Comparison of ENCODE assay signal across 8 cellular contexts in the genomic region with DNA sequence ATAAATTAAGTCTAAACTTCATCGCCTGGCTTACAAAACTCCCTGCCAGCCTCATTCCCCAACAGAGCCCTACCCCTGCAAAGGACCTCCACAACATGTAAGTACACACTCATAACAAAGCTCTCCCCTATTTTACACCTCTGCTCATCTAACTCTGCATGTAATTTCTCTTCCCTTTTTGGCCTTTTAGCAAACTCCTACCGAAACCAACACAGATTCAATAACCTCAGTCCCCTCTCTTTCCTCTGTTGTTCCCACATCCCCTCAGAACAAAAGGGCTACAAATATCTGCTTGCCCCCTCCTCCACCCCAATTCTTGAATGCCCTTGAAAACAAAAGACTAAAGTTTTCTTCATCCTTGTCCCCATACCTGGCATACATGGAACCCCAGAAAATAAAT. TPM values are rescaled to one million over a fixed set of nuclear protein-coding genes. Genes with fewer than 3 reads are reported as not detected.
DNase-seq lines count a peak whose midpoint lies in the region; ATAC-seq and TF ChIP-seq lines count a peak whose summit lies in the region.

No MANE protein-coding gene starts in this region.

- peak overlapping the region; percentile 81 for H3K27ac ChIP-seq in muscle layer of colon (ENCODE audit: low read depth, low read length)

- DNase-seq in AG09309 (ENCODE audit: low read depth) (no peak), DMS153 (lab: John Stamatoyannopoulos, UW) (no peak), HuH-7 (ENCODE audit: low spot score) (no peak), foreskin melanocyte (no peak)

- H3K36me3 Mint-ChIP-seq in brain = peaks cover 35% of the 10 kb centered on the region

- H3K27me3 ChIP-seq in muscle layer of colon (ENCODE audit: control insufficient read depth in 1 of 2, insufficient read depth in 2 of 2, low read length in 2 of 2) = no peaks in the 10 kb centered on the region

- peak overlapping the region; percentile 86 to 99 (median 91) for H3K4me3 Mint-ChIP-seq in brain

- H3K9me3 Mint-ChIP-seq in brain = peaks cover 0 to 5% (median 2%) of the 10 kb centered on the region in 5 experiments

- H3K4me1 Mint-ChIP-seq in brain = peaks cover 46% of the 10 kb centered on the region

- H3K4me3 ChIP-seq in AG09309 (ENCODE audit: control insufficient read depth, low read depth, low read length) (peak overlapping the region; percentile 86), muscle layer of colon (ENCODE audit: low read depth in 1 of 2, low read length in 2 of 2) (peak overlapping the region; percentile 86 to 87)

- TF ChIP-seq CTCF in AG09309 (IDR thresholded peaks at IDR 0.05; ENCODE audit: control insufficient read depth, insufficient read depth, low read depth, low read length, missing control alignments) (no peak), brain (conservative IDR thresholded peaks at IDR 0.05) (no peak)

- peak overlapping the region; percentile 60 to 96 (median 82) for H3K27ac Mint-ChIP-seq in brain

- ATAC-seq in HG03280 (IDR thresholded peaks at IDR 0.05; ENCODE audit: unreplicated experiment) (peak; percentile 9), GM21786 (IDR thresholded peaks at IDR 0.05; ENCODE audit: unreplicated experiment) (no peak)

- peak overlapping the region; percentile 79 for H3K9ac ChIP-seq in muscle layer of colon (ENCODE audit: low read length)

- H3K27me3 Mint-ChIP-seq in brain = peaks cover 3% of the 10 kb centered on the region

- no peaks in the 10 kb centered on the region for H3K9me3 ChIP-seq in muscle layer of colon (ENCODE audit: low read length)

- peaks cover 11% of the 10 kb centered on the region for H3K36me3 ChIP-seq in muscle layer of colon (ENCODE audit: insufficient read depth, low read length)

- peaks cover 16% of the 10 kb centered on the region for H3K4me1 ChIP-seq in muscle layer of colon (ENCODE audit: insufficient read depth, low read length)

RNA-seq across cellular contexts. Expression of a gene that starts 0.7 kb away (rescaled TPM):
- 156 TPM for polyA plus RNA-seq in brain (ENCODE audit: insufficient read depth, low read depth, low replicate concordance)

RNA-seq across cellular contexts. Expression of a gene that starts 26.5 kb away (rescaled TPM):
- 22.2 TPM for polyA plus RNA-seq in brain (ENCODE audit: insufficient read depth, low read depth, low replicate concordance)
